In genomic region chr1:154158307-154159125, GRCh38 we compare ENCODE assay signal across 11 cellular contexts. TPM values are rescaled to one million over a fixed set of nuclear protein-coding genes. Genes with fewer than 3 reads are reported as not detected.
DNase-seq lines count a peak whose midpoint lies in the region; ATAC-seq and TF ChIP-seq lines count a peak whose summit lies in the region.
"Had no signal": no experiment of that assay in that cellular context is flagged by ENCODE, and none has a peak within 500 bp of the region (broad histone marks: within the 10 kb centered on the region; RNA-seq: fewer than 3 reads in every experiment).

No MANE protein-coding gene starts in this region.

- H3K4me1 Mint-ChIP-seq in activated CD4-positive, alpha-beta T cell treated with anti-CD3 and anti-CD28 coated beads for 36 hours = peaks cover 74% of the 10 kb centered on the region
- H3K4me1 Mint-ChIP-seq in activated naive CD8-positive, alpha-beta T cell treated with anti-CD3 and anti-CD28 coated beads, Interleukin-2, amount 50 U/mL, for 24 hours = peaks cover 83% of the 10 kb centered on the region

- DNase-seq in activated CD4-positive, alpha-beta T cell treated with anti-CD3 and anti-CD28 coated beads for 36 hours = no peak
- no peak for DNase-seq in activated CD4-positive, alpha-beta T cell treated with anti-CD3 and anti-CD28 coated beads, Interleukin-2, amount 50 U/mL, for 48 hours
- no peak for DNase-seq in activated naive CD8-positive, alpha-beta T cell treated with anti-CD3 and anti-CD28 coated beads, Interleukin-2, amount 50 U/mL, for 24 hours
- DNase-seq in spleen (no peak), DMS114 treated with DMSO at 0.1 percent for 48 hours (lab: John Stamatoyannopoulos, UW; ENCODE audit: unreplicated experiment) (no peak), body of pancreas (no peak), SJCRH30 (no peak)
- DNase-seq: PC-3 had no signal

- H3K36me3 ChIP-seq in KMS-11 (ENCODE audit: insufficient read depth) (peaks cover 36% of the 10 kb centered on the region; the same call in 1 of the 2 replicates), spleen (peaks cover 2 to 94% (median 79%) of the 10 kb centered on the region in 6 donors), body of pancreas (replicated peaks in 1 of 2; ENCODE audit: insufficient read depth in 1 of 2, low read depth in 2 of 2) (peaks cover 0 to 2% of the 10 kb centered on the region in 2 donors), SJCRH30 (peaks cover 62% of the 10 kb centered on the region)

- H3K4me1 ChIP-seq in KMS-11 (ENCODE audit: low read depth, poor library complexity, severe bottlenecking) = peaks cover 49% of the 10 kb centered on the region
- peaks cover 21 to 79% (median 51%) of the 10 kb centered on the region in 6 donors for H3K4me1 ChIP-seq in spleen
- peaks cover 15% of the 10 kb centered on the region for H3K4me1 ChIP-seq in body of pancreas
- H3K4me1 ChIP-seq in SJCRH30 = no peaks in the 10 kb centered on the region

- no peaks in the 10 kb centered on the region for H3K27me3 Mint-ChIP-seq in activated CD4-positive, alpha-beta T cell treated with anti-CD3 and anti-CD28 coated beads for 36 hours
- H3K27me3 Mint-ChIP-seq in activated naive CD8-positive, alpha-beta T cell treated with anti-CD3 and anti-CD28 coated beads, Interleukin-2, amount 50 U/mL, for 24 hours = no peaks in the 10 kb centered on the region

- peak overlapping the region; percentile 5; the same call in 1 of the 2 replicates for H3K9ac ChIP-seq in KMS-11

- POLR2A ChIA-PET in activated CD4-positive, alpha-beta T cell treated with anti-CD3 and anti-CD28 coated beads for 36 hours (lab: Charles Lee) = interaction anchor here (0.5 to 1.3 kb wide), 9 partner anchors 12 to 516 kb away, joined by 3 to 7 read pairs (median 4); partner anchors contain the start of gene RPS27

- H3K27ac Mint-ChIP-seq in activated CD4-positive, alpha-beta T cell treated with anti-CD3 and anti-CD28 coated beads for 36 hours = peak overlapping the region; percentile 96
- peak overlapping the region; percentile 93 for H3K27ac Mint-ChIP-seq in activated naive CD8-positive, alpha-beta T cell treated with anti-CD3 and anti-CD28 coated beads, Interleukin-2, amount 50 U/mL, for 24 hours

- H3K27ac ChIP-seq in KMS-11 = peak overlapping the region; percentile 50
- H3K27ac ChIP-seq in spleen = peak overlapping the region; percentile 46 to 82 (median 66)
- H3K27ac ChIP-seq in body of pancreas = peak overlapping the region in 1 of 4 donors; percentile 17
- no peak overlapping the region for H3K27ac ChIP-seq in SJCRH30

- 69 to 75% (median 69%) methylated on average over 8 of the region's 8 CpGs for WGBS in spleen, 5 donors
- WGBS in body of pancreas, 2 donors = 76 to 79% methylated on average over 8 of the region's 8 CpGs

- no peak overlapping the region for H2AFZ ChIP-seq in KMS-11 (ENCODE audit: low read depth)

- H3K9me3 ChIP-seq in spleen (peaks cover 0 to 7% (median 0%) of the 10 kb centered on the region in 8 donors), body of pancreas (no peaks in the 10 kb centered on the region), SJCRH30 (replicated peaks) (no peaks in the 10 kb centered on the region)

- TF ChIP-seq CTCF in KMS-11 (conservative IDR thresholded peaks at IDR 0.05; ENCODE audit: low read depth, low read length) (no peak), spleen (IDR thresholded peaks at IDR 0.05 in 8 of 11, conservative IDR thresholded peaks at IDR 0.05 in 3 of 11) (no peak), body of pancreas (IDR thresholded peaks at IDR 0.05) (no peak)

- H3K27me3 ChIP-seq in KMS-11 (ENCODE audit: insufficient read depth, low read depth) (no peaks in the 10 kb centered on the region), spleen (replicated peaks in 1 of 7) (no peaks in the 10 kb centered on the region), body of pancreas (no peaks in the 10 kb centered on the region), SJCRH30 (no peaks in the 10 kb centered on the region)
- H3K27me3 ChIP-seq: heart right ventricle had no signal

- peaks cover 9% of the 10 kb centered on the region; the same call in 1 of the 2 replicates for H3K79me2 ChIP-seq in KMS-11 (ENCODE audit: insufficient read depth, low read depth)

- intact Hi-C loops in activated CD4-positive, alpha-beta T cell treated with anti-CD3 and anti-CD28 coated beads for 36 hours (cut with DNase I, micrococcal nuclease) = loop anchor here (1.0 to 5.0 kb wide), 6 partner anchors 12 to 353 kb away; partner anchors contain the start of gene RPS27 (in 2 of the 2)
- intact Hi-C loops in spleen (cut with DNase I; ENCODE audit: low total_unique reads) = no loop called here
- intact Hi-C loops in body of pancreas (cut with DNase I) = no loop called here

- peak overlapping the region; percentile 68 for H3K4me3 ChIP-seq in KMS-11 (IDR thresholded peaks at IDR 0.05; ENCODE audit: insufficient read depth, low read depth, low read length)
- H3K4me3 ChIP-seq in spleen = peak overlapping the region in 1 of 8 donors; percentile 5
- H3K4me3 ChIP-seq in body of pancreas = no peak overlapping the region
- no peak overlapping the region for H3K4me3 ChIP-seq in SJCRH30
- H3K4me3 ChIP-seq: heart right ventricle had no signal

- peaks cover 9% of the 10 kb centered on the region for H3K9me3 Mint-ChIP-seq in activated CD4-positive, alpha-beta T cell treated with anti-CD3 and anti-CD28 coated beads for 36 hours (ENCODE audit: low read depth)
- H3K9me3 Mint-ChIP-seq in activated naive CD8-positive, alpha-beta T cell treated with anti-CD3 and anti-CD28 coated beads, Interleukin-2, amount 50 U/mL, for 24 hours = peaks cover 16% of the 10 kb centered on the region

- H3K36me3 Mint-ChIP-seq in activated CD4-positive, alpha-beta T cell treated with anti-CD3 and anti-CD28 coated beads for 36 hours (ENCODE audit: low read depth) = peaks cover 84% of the 10 kb centered on the region
- peaks cover 85% of the 10 kb centered on the region for H3K36me3 Mint-ChIP-seq in activated naive CD8-positive, alpha-beta T cell treated with anti-CD3 and anti-CD28 coated beads, Interleukin-2, amount 50 U/mL, for 24 hours (ENCODE audit: low read depth)

- peak overlapping the region; percentile 56 for H3K4me2 ChIP-seq in KMS-11

- peak overlapping the region; percentile 60 for H3K4me3 Mint-ChIP-seq in activated CD4-positive, alpha-beta T cell treated with anti-CD3 and anti-CD28 coated beads for 36 hours
- H3K4me3 Mint-ChIP-seq in activated naive CD8-positive, alpha-beta T cell treated with anti-CD3 and anti-CD28 coated beads, Interleukin-2, amount 50 U/mL, for 24 hours = peak overlapping the region; percentile 64

- 0 out of 2 replicates have a peak, but pooled peaks cover 9% of the 10 kb centered on the region for H4K20me1 ChIP-seq in KMS-11 (ENCODE audit: insufficient read depth)

- TF ChIP-seq POLR2A in spleen (IDR thresholded peaks at IDR 0.05) (no peak), body of pancreas (IDR thresholded peaks at IDR 0.05) (no peak)

- CTCF ChIA-PET in activated CD4-positive, alpha-beta T cell treated with anti-CD3 and anti-CD28 coated beads for 36 hours (lab: Charles Lee) = interaction anchor here (0.6 to 3.1 kb wide), 12 partner anchors 9 to 327 kb away, joined by 3 to 16 read pairs (median 4); partner anchors contain the start of gene RPS27

- ATAC-seq in activated CD4-positive, alpha-beta T cell treated with anti-CD3 and anti-CD28 coated beads for 36 hours = peak; percentile 12
- peak; percentile 1 for ATAC-seq in activated naive CD8-positive, alpha-beta T cell treated with anti-CD3 and anti-CD28 coated beads, Interleukin-2, amount 50 U/mL, for 24 hours
- no peak for ATAC-seq in body of pancreas
- ATAC-seq: PC-3 had no signal

RNA-seq across cellular contexts. Expression of gene NUP210L, which starts 3.6 kb away (rescaled TPM):
- total RNA-seq in activated CD4-positive, alpha-beta T cell treated with anti-CD3 and anti-CD28 coated beads for 36 hours = under 1 TPM; 0.04 to 0.05 TPM
- total RNA-seq in spleen (under 1 TPM in 5 of 7 donors, not detected in 2; 0.06 to 0.34 (median 0.10) TPM), body of pancreas (not detected)
- polyA plus RNA-seq in spleen = under 1 TPM in 1 of 3 donors, not detected in 2; 0.02 TPM
- 0.04 TPM in 1 of 2 replicates, not detected in the other for total RNA-seq in SJCRH30 (2014; rRNA removed; shearing (Covaris generic))

RNA-seq across cellular contexts. Expression of gene TPM3, which starts 33.4 kb away (rescaled TPM):
- total RNA-seq in activated CD4-positive, alpha-beta T cell treated with anti-CD3 and anti-CD28 coated beads for 36 hours = 100 to 1,000 TPM; 682 to 842 TPM
- total RNA-seq in spleen = 100 to 1,000 TPM; 383 to 596 (median 456) TPM
- 100 to 1,000 TPM; 221 to 315 (median 240) TPM for polyA plus RNA-seq in spleen
- 100 to 1,000 TPM in 1 of 2 donors, 10 to 100 TPM in 1; 74.2 to 131 TPM for total RNA-seq in body of pancreas
- total RNA-seq in SJCRH30 (2014; rRNA removed; shearing (Covaris generic)) = 248 and 262 TPM in 2 replicates

RNA-seq across cellular contexts. Expression of gene CFAP141, which starts 47.6 kb away (rescaled TPM):
- not detected for total RNA-seq in activated CD4-positive, alpha-beta T cell treated with anti-CD3 and anti-CD28 coated beads for 36 hours
- total RNA-seq in spleen = not detected
- not detected for polyA plus RNA-seq in spleen
- total RNA-seq in body of pancreas = not detected
- not detected in 2 replicates for total RNA-seq in SJCRH30 (2014; rRNA removed; shearing (Covaris generic))
- total RNA-seq: PC-3, ureter had no signal

Comparison
In these comparisons a context has a peak if more than half of its experiments do, and no peak if none do; other contexts are left out.
1. intact Hi-C loops: an anchor here in activated CD4-positive, alpha-beta T cell treated with anti-CD3 and anti-CD28 coated beads for 36 hours (1.0 to 5.0 kb wide); none called in spleen and body of pancreas.